8 cellular contexts compared by ENCODE assay signal in the genomic region with DNA sequence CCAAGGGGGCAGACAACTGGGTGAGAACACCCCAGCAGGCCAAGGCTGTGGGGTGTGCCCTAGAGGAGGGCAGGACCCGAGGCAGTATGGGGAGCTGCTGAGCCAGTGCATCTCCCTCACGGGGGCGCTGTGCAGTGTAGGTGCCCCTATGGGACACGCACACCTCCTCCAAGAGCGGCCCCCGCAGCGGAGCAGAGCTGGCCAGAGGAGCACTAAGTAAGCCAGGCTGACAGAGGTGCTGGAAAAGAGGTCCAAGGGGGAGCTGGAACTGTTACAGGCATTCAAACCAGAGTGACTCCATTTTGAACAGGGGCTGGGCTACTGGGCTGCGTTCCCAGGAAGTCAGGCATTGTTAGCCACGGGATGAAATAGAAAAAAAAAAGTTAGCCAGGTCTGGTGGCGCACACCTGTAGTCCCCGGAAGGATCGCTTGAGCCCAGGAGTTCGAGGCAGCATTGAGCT. TPM values are rescaled to one million over a fixed set of nuclear protein-coding genes. Genes with fewer than 3 reads are reported as not detected.
DNase-seq lines count a peak whose midpoint lies in the region; ATAC-seq and TF ChIP-seq lines count a peak whose summit lies in the region.

No MANE protein-coding gene starts in this region.

- peak overlapping the region; percentile 39 for H3K18ac ChIP-seq in neuronal stem cell (ENCODE audit: low read length)

- H3K36me3 ChIP-seq in esophagus squamous epithelium (no peaks in the 10 kb centered on the region), neuronal stem cell (replicated peaks in 1 of 2; ENCODE audit: control insufficient read depth in 2 of 2, insufficient read depth in 2 of 2, low read length in 2 of 2) (no peaks in the 10 kb centered on the region), subcutaneous abdominal adipose tissue (ENCODE audit: control insufficient read depth in 5 of 5, insufficient read depth in 5 of 5, low read length in 5 of 5) (no peaks in the 10 kb centered on the region)

- no peak overlapping the region for H3K9ac ChIP-seq in neuronal stem cell (ENCODE audit: low read depth, low read length, poor library complexity)
- peak overlapping the region in 4 of 5 donors; percentile 16 to 51 (median 32) for H3K9ac ChIP-seq in subcutaneous abdominal adipose tissue (ENCODE audit: low read length in 5 of 5)

- peak overlapping the region; percentile 90 for H2AFZ ChIP-seq in neuronal stem cell (ENCODE audit: low read length)

- peak in 4 of 6 experiments; percentile 7 to 49 (median 34) for TF ChIP-seq CTCF in esophagus squamous epithelium (IDR thresholded peaks at IDR 0.05)

- no peak overlapping the region for H2BK5ac ChIP-seq in neuronal stem cell (ENCODE audit: low read length)

- intact Hi-C loops in esophagus squamous epithelium (cut with DNase I): loop anchor here (5.0 to 10.0 kb wide), 2 partner anchors 115 to 193 kb away; a partner anchor contains a TSS

- H3K79me1 ChIP-seq in neuronal stem cell (ENCODE audit: low read depth, low read length): no peaks in the 10 kb centered on the region

- H2BK120ac ChIP-seq in neuronal stem cell (ENCODE audit: low read depth, low read length): no peak overlapping the region

- no peak overlapping the region for H4K8ac ChIP-seq in neuronal stem cell (ENCODE audit: low read depth, low read length)

- peaks cover 5 to 23% (median 5%) of the 10 kb centered on the region in 3 donors for H3K4me1 ChIP-seq in esophagus squamous epithelium
- H3K4me1 ChIP-seq in neuronal stem cell (ENCODE audit: control insufficient read depth in 2 of 2, insufficient read depth in 1 of 2, low read depth in 1 of 2, low read length in 2 of 2): peaks cover 0 to 4% of the 10 kb centered on the region in 2 donors
- peaks cover 0 to 16% (median 7%) of the 10 kb centered on the region in 5 donors for H3K4me1 ChIP-seq in subcutaneous abdominal adipose tissue (ENCODE audit: control insufficient read depth in 5 of 5, insufficient read depth in 5 of 5, low read length in 5 of 5)

- H3K14ac ChIP-seq in neuronal stem cell (ENCODE audit: low read length): no peak overlapping the region

- H3K4me2 ChIP-seq in neuronal stem cell (ENCODE audit: insufficient read depth, low read length, poor library complexity, severe bottlenecking): peak overlapping the region; percentile 21

- no peak overlapping the region for H3K4ac ChIP-seq in neuronal stem cell (ENCODE audit: low read length)

- H3K27ac ChIP-seq in esophagus squamous epithelium (peak overlapping the region in 3 of 4 donors; percentile 49 to 65 (median 50)), neuronal stem cell (replicated peaks; ENCODE audit: low read length) (no peak overlapping the region), subcutaneous abdominal adipose tissue (ENCODE audit: low read depth, low read length) (no peak overlapping the region)

- H4K91ac ChIP-seq in neuronal stem cell (ENCODE audit: low read depth, low read length, poor library complexity): no peak overlapping the region

- H3K27me3 ChIP-seq in esophagus squamous epithelium (peaks cover 0 to 16% (median 0%) of the 10 kb centered on the region in 4 donors), neuronal stem cell (ENCODE audit: control insufficient read depth in 3 of 3, insufficient read depth in 3 of 3, low read depth in 1 of 3, low read length in 3 of 3) (peaks cover 0 to 16% (median 0%) of the 10 kb centered on the region in 3 experiments), subcutaneous abdominal adipose tissue (ENCODE audit: control insufficient read depth in 5 of 5, insufficient read depth in 4 of 5, low read length in 5 of 5) (peaks cover under 1 to 16% (median 9%) of the 10 kb centered on the region in 5 donors)

- ATAC-seq in GM18511 (IDR thresholded peaks at IDR 0.05; ENCODE audit: unreplicated experiment): peak; percentile 58
- no peak for ATAC-seq in GM19328 (IDR thresholded peaks at IDR 0.05; ENCODE audit: unreplicated experiment)

- 22 to 38% methylated on average over 6 to 11 of the region's 13 CpGs for WGBS in esophagus squamous epithelium, 2 donors
- WGBS in neuronal stem cell (ENCODE audit: extremely low coverage in 2 of 2, insufficient read length in 2 of 2, insufficient replicate concordance in 1 of 2), 2 donors: no CpG with 5 or more reads among the region's 13 CpGs

- H3K4me3 ChIP-seq in esophagus squamous epithelium: peak overlapping the region; percentile 25 to 58 (median 44)
- H3K4me3 ChIP-seq in neuronal stem cell (ENCODE audit: low read length in 2 of 2): peak overlapping the region in 1 of 2 donors; percentile 37
- H3K4me3 ChIP-seq in subcutaneous abdominal adipose tissue (ENCODE audit: low read depth in 1 of 5, low read length in 5 of 5): peak overlapping the region; percentile 42 to 70 (median 59)

- no peak for TF ChIP-seq POLR2A in esophagus squamous epithelium (IDR thresholded peaks at IDR 0.05)

- DNase-seq in A172 (ENCODE audit: low spot score) (peak; percentile 34), NCI-H2029 treated with DMSO at 0.1 percent for 48 hours (lab: John Stamatoyannopoulos, UW) (peak; percentile 18), esophagus squamous epithelium (lab: John Stamatoyannopoulos, UW) (no peak), neuronal stem cell (ENCODE audit: low spot score) (peak; percentile 40)
- peak; percentile 92 for DNase-seq in activated CD8-positive, alpha-beta memory T cell treated with anti-CD3 and anti-CD28 coated beads, Interleukin-2, amount 50 U/mL, for 48 hours

- peak overlapping the region; percentile 12 for H3K23ac ChIP-seq in neuronal stem cell (ENCODE audit: low read depth, low read length, poor library complexity)

- H2BK12ac ChIP-seq in neuronal stem cell (ENCODE audit: low read length): peak overlapping the region; percentile 12

- peak overlapping the region; percentile 94 for H2BK15ac ChIP-seq in neuronal stem cell (ENCODE audit: low read length)

- H3K9me3 ChIP-seq in esophagus squamous epithelium (no peaks in the 10 kb centered on the region), neuronal stem cell (replicated peaks in 1 of 2; ENCODE audit: control insufficient read depth in 2 of 2, insufficient read depth in 1 of 2, low read depth in 1 of 2, low read length in 2 of 2) (no peaks in the 10 kb centered on the region), subcutaneous abdominal adipose tissue (ENCODE audit: control insufficient read depth in 5 of 5, low read length in 5 of 5) (no peaks in the 10 kb centered on the region)

- peak overlapping the region; percentile 76 for H2AK5ac ChIP-seq in neuronal stem cell (ENCODE audit: low read depth, low read length)

RNA-seq across cellular contexts. Expression of a gene that starts 41.8 kb away (rescaled TPM):
- total RNA-seq in A172 (2014; rRNA removed; shearing (Covaris generic)): 37.3 and 48.1 TPM in 2 replicates
- total RNA-seq in esophagus squamous epithelium: 100 to 1,000 TPM in 2 of 4 donors, 10 to 100 TPM in 2; 60.8 to 163 (median 82.9) TPM
- polyA plus RNA-seq in neuronal stem cell (2013, experiment 1 of 2): 29.6 TPM
- polyA plus RNA-seq in neuronal stem cell (2013, experiment 2 of 2): 29.3 TPM

RNA-seq across cellular contexts. Expression of a gene that starts 42.1 kb away (rescaled TPM):
- total RNA-seq in A172 (2014; rRNA removed; shearing (Covaris generic)): 57.0 and 68.4 TPM in 2 replicates
- 100 to 1,000 TPM in 3 of 4 donors, 10 to 100 TPM in 1; 88.4 to 160 (median 132) TPM for total RNA-seq in esophagus squamous epithelium
- 164 TPM for polyA plus RNA-seq in neuronal stem cell (2013, experiment 1 of 2)
- polyA plus RNA-seq in neuronal stem cell (2013, experiment 2 of 2): 164 TPM

Comparison
In these comparisons a context has a peak if more than half of its experiments do, and no peak if none do; other contexts are left out.
1. H3K27ac ChIP-seq: peak in esophagus squamous epithelium (3 of 4); none in neuronal stem cell (single experiment) and subcutaneous abdominal adipose tissue (single experiment).